ENCODE assay signal across 1 cellular context in the genomic region with DNA sequence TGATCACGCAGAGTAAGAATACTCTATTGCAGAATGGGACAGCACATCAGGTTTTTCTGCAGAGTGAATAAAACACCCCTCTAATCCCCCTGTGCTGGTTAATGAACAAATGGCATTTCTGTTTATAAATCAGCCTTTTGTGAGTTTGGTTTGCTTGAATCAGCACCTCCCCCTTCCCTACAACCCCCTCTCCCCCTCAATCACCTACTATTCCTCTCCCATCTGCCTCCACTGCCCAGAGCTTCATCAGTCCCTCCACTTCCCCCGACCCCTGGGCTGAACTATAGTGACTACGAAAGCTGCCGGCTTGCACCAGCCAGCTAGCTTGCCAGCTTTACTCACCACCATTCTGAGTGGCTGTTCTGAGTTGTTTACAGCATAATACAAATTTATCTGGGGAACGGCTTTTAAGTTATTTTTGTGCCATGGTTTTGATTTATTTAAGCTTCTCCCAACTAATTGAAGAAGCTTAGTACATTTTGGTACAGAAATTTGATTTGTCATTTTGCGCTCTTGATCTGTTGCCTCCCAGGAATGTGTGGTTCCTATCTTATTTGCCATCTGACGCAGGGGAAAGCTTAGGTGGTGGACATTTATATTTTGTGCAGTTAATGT.
TF ChIP-seq lines count a peak whose summit lies in the region.

No MANE protein-coding gene starts in this region.

TF ChIP-seq in K562, 482 proteins besides CTCF, POLR2A, EP300 and RAD21:
- TF ChIP-seq TAL1 (IDR thresholded peaks at IDR 0.05) (0 out of 2 replicates have a peak, but pooled peaks have one; percentile 17), ZNF766 (CRISPR knock-in tag; conservative IDR thresholded peaks at IDR 0.05) (0 out of 2 replicates have a peak, but pooled peaks have one; percentile 2), CBFA2T3 (IDR thresholded peaks at IDR 0.05) (peak; percentile 16; the same call in 1 of the 2 replicates), HLTF (IDR thresholded peaks at IDR 0.05) (no peak), TEAD4 (IDR thresholded peaks at IDR 0.05; ENCODE audit: low read length) (peak; percentile 40; the same call in 1 of the 2 replicates), TEAD4 (CRISPR knock-in tag; IDR thresholded peaks at IDR 0.05; ENCODE audit: borderline replicate concordance) (no peak), ZBTB8A (IDR thresholded peaks at IDR 0.05; ENCODE audit: partially characterized antibody) (no peak), RNF2 (IDR thresholded peaks at IDR 0.05) (no peak), ARID1B (IDR thresholded peaks at IDR 0.05) (peak; percentile 20; the same call in 1 of the 2 replicates)
- TF ChIP-seq, protein P1, sequence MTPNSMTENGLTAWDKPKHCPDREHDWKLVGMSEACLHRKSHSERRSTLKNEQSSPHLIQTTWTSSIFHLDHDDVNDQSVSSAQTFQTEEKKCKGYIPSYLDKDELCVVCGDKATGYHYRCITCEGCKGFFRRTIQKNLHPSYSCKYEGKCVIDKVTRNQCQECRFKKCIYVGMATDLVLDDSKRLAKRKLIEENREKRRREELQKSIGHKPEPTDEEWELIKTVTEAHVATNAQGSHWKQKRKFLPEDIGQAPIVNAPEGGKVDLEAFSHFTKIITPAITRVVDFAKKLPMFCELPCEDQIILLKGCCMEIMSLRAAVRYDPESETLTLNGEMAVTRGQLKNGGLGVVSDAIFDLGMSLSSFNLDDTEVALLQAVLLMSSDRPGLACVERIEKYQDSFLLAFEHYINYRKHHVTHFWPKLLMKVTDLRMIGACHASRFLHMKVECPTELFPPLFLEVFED (CRISPR knock-in tag; conservative IDR thresholded peaks at IDR 0.05) = no peak
TF ChIP-seq in K562: peak in this region for 5.
